Comparison of ENCODE assay signal across 1 cellular context in the genomic region with DNA sequence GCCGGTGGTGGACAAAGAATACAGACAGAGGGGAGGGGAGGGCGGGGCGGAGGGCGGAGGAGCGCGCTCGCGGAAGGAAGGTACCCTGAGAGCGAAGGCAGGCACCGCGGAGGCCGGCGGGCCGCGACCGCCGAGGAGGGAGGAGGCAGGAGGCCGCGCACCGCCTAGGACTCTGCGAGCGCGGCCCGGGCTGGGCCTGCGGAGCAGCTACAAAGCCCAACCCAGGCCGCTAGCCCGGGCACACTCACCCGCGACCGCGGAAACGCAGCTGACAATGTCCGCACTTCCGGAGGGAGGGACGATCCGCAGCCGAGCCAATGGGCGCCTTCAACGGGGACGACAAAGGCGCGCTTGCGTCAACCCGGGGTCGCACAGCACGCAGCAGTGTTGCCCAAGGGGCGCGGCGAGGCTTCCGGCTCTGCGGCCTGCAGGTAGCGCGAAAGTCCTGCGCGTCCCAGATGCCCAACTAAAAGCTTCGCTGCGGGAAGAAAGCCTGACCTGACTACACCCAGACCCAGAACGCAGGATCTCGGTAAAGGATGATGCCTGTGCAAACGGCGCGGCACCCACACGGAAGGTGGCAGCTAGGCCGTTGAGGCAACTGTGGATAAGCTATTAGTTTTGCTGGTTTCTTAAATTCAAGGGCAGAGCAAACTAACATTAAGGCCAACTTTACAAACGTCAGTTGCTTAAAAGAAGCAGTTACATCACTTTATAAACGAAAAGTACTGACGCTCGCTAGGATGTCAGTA.
A peak's percentile ranks its signal among the peaks of the same experiment; 100 is the strongest.
TF ChIP-seq lines count a peak whose summit lies in the region.

TSS of gene C18orf32 (minus strand) at position 276 of the 752 bp plus-strand sequence. CDS start 3,486 bp downstream, outside the sequence.

TF ChIP-seq in WTC11, 78 proteins besides CTCF, POLR2A, EP300 and RAD21 (continued from another document):
- TF ChIP-seq HMGXB4 (CRISPR knock-in tag; IDR thresholded peaks at IDR 0.05) (peak; percentile 93), SOX15 (CRISPR knock-in tag; IDR thresholded peaks at IDR 0.05) (no peak), HMGA2 (CRISPR knock-in tag; IDR thresholded peaks at IDR 0.05) (no peak)
